ENCODE assay signal across 14 cellular contexts in the genomic region with DNA sequence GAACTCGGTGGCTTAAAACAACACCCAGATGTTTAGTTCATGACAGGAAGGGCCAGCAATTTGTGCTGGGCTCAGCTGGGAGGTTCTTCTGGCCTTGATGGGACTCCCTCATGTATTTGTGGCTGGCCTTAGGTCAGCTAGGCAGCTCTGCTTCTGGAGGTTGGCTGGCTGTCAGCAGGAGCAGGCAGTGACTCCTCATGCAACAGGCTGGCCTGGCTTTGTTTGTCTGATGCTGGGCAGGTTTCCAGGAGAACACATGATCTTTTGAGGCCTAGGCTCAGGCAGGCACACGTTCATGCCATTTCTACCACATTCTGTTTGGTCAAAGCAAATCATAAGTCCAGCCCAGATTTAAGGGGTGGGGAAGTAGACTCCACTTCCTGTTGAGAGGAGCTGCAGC.
DNase-seq lines count a peak whose midpoint lies in the region; ATAC-seq and TF ChIP-seq lines count a peak whose summit lies in the region.
"Had no signal": no experiment of that assay in that cellular context is flagged by ENCODE, and none has a peak within 500 bp of the region (broad histone marks: within the 10 kb centered on the region; RNA-seq: fewer than 3 reads in every experiment).

No MANE protein-coding gene starts in this region.

- peak; percentile 26 for DNase-seq in EL
- DNase-seq in NCI-H2029 (lab: John Stamatoyannopoulos, UW) = peak; percentile 92
- DNase-seq in lung microvascular endothelial cell (ENCODE audit: low read depth in 2 of 2) = peak; percentile 10 to 12
- DNase-seq in HuH-7 (ENCODE audit: low spot score) = no peak
- DNase-seq in activated T-helper 2 cell treated with anti-CD3 and anti-CD28 coated beads, Interferon-gamma antibody, Interleukin-2, Interleukin-4, amounts not matched to agents 10 μg/mL and 5 μg/mL and 100 μg/mL, durations not matched to agents 14 hours and 24 hours and 36 hours (ENCODE audit: low spot score) = no peak
- DNase-seq in SKM-1 (lab: John Stamatoyannopoulos, UW; ENCODE audit: unreplicated experiment) = no peak
- DNase-seq: activated CD8-positive, alpha-beta memory T cell treated with anti-CD3 and anti-CD28 coated beads for 24 hours; aorta; midbrain; Peyer's patch; stimulated activated naive CD8-positive, alpha-beta T cell treated with anti-CD3 and anti-CD28 coated beads, Interleukin-15, amount 100 ng/mL, for 72 hours had no signal

- no peak overlapping the region for H3K27ac Mint-ChIP-seq in activated T-helper 2 cell treated with anti-CD3 and anti-CD28 coated beads, Interferon-gamma antibody, Interleukin-2, Interleukin-4, amounts not matched to agents 10 μg/mL and 5 μg/mL and 100 μg/mL, durations not matched to agents 14 hours and 24 hours and 36 hours
- H3K27ac Mint-ChIP-seq: IgD-negative memory B cell; stimulated activated naive CD8-positive, alpha-beta T cell treated with anti-CD3 and anti-CD28 coated beads, Interleukin-15, amount 100 ng/mL, for 72 hours had no signal

- 0 out of 2 replicates have a peak overlapping the region, but pooled peaks have one; percentile 30 for H3K27ac ChIP-seq in VCaP
- H3K27ac ChIP-seq: Peyer's patch had no signal

- peaks cover 14% of the 10 kb centered on the region for H3K9me3 Mint-ChIP-seq in activated T-helper 2 cell treated with anti-CD3 and anti-CD28 coated beads, Interferon-gamma antibody, Interleukin-2, Interleukin-4, amounts not matched to agents 10 μg/mL and 5 μg/mL and 100 μg/mL, durations not matched to agents 14 hours and 24 hours and 36 hours

- no peak for ATAC-seq in GM21529 (IDR thresholded peaks at IDR 0.05; ENCODE audit: unreplicated experiment)
- ATAC-seq: stimulated activated naive CD8-positive, alpha-beta T cell treated with anti-CD3 and anti-CD28 coated beads, Interleukin-15, amount 100 ng/mL, for 72 hours had no signal

- TF ChIP-seq CTCF in VCaP (conservative IDR thresholded peaks at IDR 0.05) = no peak

- H3K4me3 Mint-ChIP-seq in activated T-helper 2 cell treated with anti-CD3 and anti-CD28 coated beads, Interferon-gamma antibody, Interleukin-2, Interleukin-4, amounts not matched to agents 10 μg/mL and 5 μg/mL and 100 μg/mL, durations not matched to agents 14 hours and 24 hours and 36 hours (ENCODE audit: low read depth) = no peak overlapping the region
- H3K4me3 Mint-ChIP-seq: stimulated activated naive CD8-positive, alpha-beta T cell treated with anti-CD3 and anti-CD28 coated beads, Interleukin-15, amount 100 ng/mL, for 72 hours had no signal

- no peaks in the 10 kb centered on the region for H3K36me3 Mint-ChIP-seq in activated T-helper 2 cell treated with anti-CD3 and anti-CD28 coated beads, Interferon-gamma antibody, Interleukin-2, Interleukin-4, amounts not matched to agents 10 μg/mL and 5 μg/mL and 100 μg/mL, durations not matched to agents 14 hours and 24 hours and 36 hours (ENCODE audit: low read depth)
- H3K36me3 Mint-ChIP-seq: IgD-negative memory B cell had no signal

- intact Hi-C loops in activated T-helper 2 cell treated with anti-CD3 and anti-CD28 coated beads, Interferon-gamma antibody, Interleukin-2, Interleukin-4, amounts not matched to agents 10 μg/mL and 5 μg/mL and 100 μg/mL, durations not matched to agents 14 hours and 24 hours and 36 hours (cut with micrococcal nuclease) = no loop called here

- no peaks in the 10 kb centered on the region for H3K27me3 Mint-ChIP-seq in activated T-helper 2 cell treated with anti-CD3 and anti-CD28 coated beads, Interferon-gamma antibody, Interleukin-2, Interleukin-4, amounts not matched to agents 10 μg/mL and 5 μg/mL and 100 μg/mL, durations not matched to agents 14 hours and 24 hours and 36 hours (ENCODE audit: low read depth)

- no peaks in the 10 kb centered on the region for H3K4me1 Mint-ChIP-seq in activated T-helper 2 cell treated with anti-CD3 and anti-CD28 coated beads, Interferon-gamma antibody, Interleukin-2, Interleukin-4, amounts not matched to agents 10 μg/mL and 5 μg/mL and 100 μg/mL, durations not matched to agents 14 hours and 24 hours and 36 hours (ENCODE audit: low read depth)
- H3K4me1 Mint-ChIP-seq: stimulated activated naive CD8-positive, alpha-beta T cell treated with anti-CD3 and anti-CD28 coated beads, Interleukin-15, amount 100 ng/mL, for 72 hours had no signal

Comparison
In these comparisons a context has a peak if more than half of its experiments do, and no peak if none do; other contexts are left out.
1. DNase-seq: peak in EL (single experiment), NCI-H2029 (single experiment) and lung microvascular endothelial cell (2 of 2); none in HuH-7 (single experiment), activated T-helper 2 cell treated with anti-CD3 and anti-CD28 coated beads, Interferon-gamma antibody, Interleukin-2, Interleukin-4, amounts not matched to agents 10 μg/mL and 5 μg/mL and 100 μg/mL, durations not matched to agents 14 hours and 24 hours and 36 hours (single experiment) and SKM-1 (single experiment).